In genomic region chr5:6576861-6577501, GRCh38 we compare ENCODE assay signal across 8 cellular contexts. TPM values are rescaled to one million over a fixed set of nuclear protein-coding genes. Genes with fewer than 3 reads are reported as not detected.
DNase-seq lines count a peak whose midpoint lies in the region; ATAC-seq, FAIRE-seq and TF ChIP-seq lines count a peak whose summit lies in the region.

No MANE protein-coding gene starts in this region.

- H3K27me3 ChIP-seq in astrocyte (ENCODE audit: insufficient read depth, low read length) (peaks cover 11% of the 10 kb centered on the region), aorta (ENCODE audit: control insufficient read depth in 1 of 2, insufficient read depth in 2 of 2, low read length in 1 of 2) (no peaks in the 10 kb centered on the region)

- H3K9me3 ChIP-seq in astrocyte (ENCODE audit: insufficient read depth, low read depth, low read length) (no peaks in the 10 kb centered on the region), aorta (ENCODE audit: control insufficient read depth, low read length) (no peaks in the 10 kb centered on the region)

- no peak overlapping the region for H3K4me3 Mint-ChIP-seq in astrocyte (ENCODE audit: unreplicated experiment)

- H3K36me3 Mint-ChIP-seq in astrocyte (ENCODE audit: low read depth, unreplicated experiment): no peaks in the 10 kb centered on the region

- H3K27ac Mint-ChIP-seq in astrocyte (ENCODE audit: unreplicated experiment): no peak overlapping the region

- H3K4me1 ChIP-seq in astrocyte (ENCODE audit: insufficient read depth, low read length): peaks cover 1% of the 10 kb centered on the region
- no peaks in the 10 kb centered on the region for H3K4me1 ChIP-seq in aorta (ENCODE audit: control insufficient read depth in 1 of 2, insufficient read depth in 2 of 2, low read length in 2 of 2)

- no peaks in the 10 kb centered on the region for H4K20me1 ChIP-seq in astrocyte (ENCODE audit: insufficient read depth, low read length)

- H3K36me3 ChIP-seq in astrocyte (ENCODE audit: insufficient read depth, low read length) (no peaks in the 10 kb centered on the region), aorta (ENCODE audit: control insufficient read depth in 1 of 2, insufficient read depth in 2 of 2, low read length in 1 of 2) (no peaks in the 10 kb centered on the region)

- intact Hi-C loops in aorta (cut with DNase I): loop anchor here (2.0 to 5.0 kb wide), 4 partner anchors 125 to 1085 kb away; partner anchors contain the start of gene MED10 (in 1 of the 2)

- no peaks in the 10 kb centered on the region for H3K79me2 ChIP-seq in astrocyte (ENCODE audit: insufficient read depth, low read length)

- H3K4me1 Mint-ChIP-seq in astrocyte (ENCODE audit: low read depth, unreplicated experiment): no peaks in the 10 kb centered on the region

- H3K27ac ChIP-seq in astrocyte (ENCODE audit: low read depth, low read length) (no peak overlapping the region), aorta (ENCODE audit: low read depth in 1 of 2, low read length in 2 of 2) (no peak overlapping the region)

- no peak overlapping the region for H2AFZ ChIP-seq in astrocyte (ENCODE audit: low read depth, low read length)

- peak; percentile 47 for ATAC-seq in GM18868 (IDR thresholded peaks at IDR 0.05; ENCODE audit: unreplicated experiment)
- ATAC-seq in aorta (ENCODE audit: low FRiP score): peak; percentile 15
- no peak for ATAC-seq in omental fat pad (ENCODE audit: low FRiP score)

- peaks cover 39% of the 10 kb centered on the region for H3K27me3 Mint-ChIP-seq in astrocyte (ENCODE audit: low read depth, unreplicated experiment)

- H3K9ac ChIP-seq in astrocyte (ENCODE audit: low read length): no peak overlapping the region

- peak; percentile 21 for DNase-seq in AG09309 (ENCODE audit: low read depth)
- DNase-seq in NCI-H2196 treated with DMSO at 0.1 percent for 48 hours (lab: John Stamatoyannopoulos, UW; ENCODE audit: unreplicated experiment): peak; percentile 4
- DNase-seq in astrocyte (ENCODE audit: low read depth): peak; percentile 58
- peak; percentile 68 for DNase-seq in iPS-NIHi7 (ENCODE audit: extremely low spot score)
- DNase-seq in aorta: no peak
- DNase-seq in omental fat pad (ENCODE audit: low spot score): no peak
- no peak for DNase-seq in activated CD8-positive, alpha-beta memory T cell treated with anti-CD3 and anti-CD28 coated beads for 24 hours

- no peak overlapping the region for H3K4me2 ChIP-seq in astrocyte (ENCODE audit: low read length)

- TF ChIP-seq CTCF in AG09309 (IDR thresholded peaks at IDR 0.05; ENCODE audit: control insufficient read depth, insufficient read depth, low read depth, low read length, missing control alignments): peak; percentile 70
- peak; percentile 52 for TF ChIP-seq CTCF in astrocyte (IDR thresholded peaks at IDR 0.05; ENCODE audit: insufficient read depth, low read depth, low read length)
- no peak for TF ChIP-seq CTCF in omental fat pad (IDR thresholded peaks at IDR 0.05)

- peak; percentile 29 for FAIRE-seq in astrocyte (lab: Jason Lieb, UNC)

- H3K4me3 ChIP-seq in AG09309 (ENCODE audit: control insufficient read depth, low read depth, low read length) (no peak overlapping the region), astrocyte (ENCODE audit: insufficient read depth, low read depth, low read length) (no peak overlapping the region), aorta (ENCODE audit: low read length in 2 of 2) (no peak overlapping the region)

- 60 to 64% methylated on average over 5 of the region's 5 CpGs for WGBS in aorta, 2 donors

- peaks cover 2% of the 10 kb centered on the region for H3K9me3 Mint-ChIP-seq in astrocyte (ENCODE audit: unreplicated experiment)

RNA-seq across cellular contexts. Expression of gene NSUN2, which starts 55.9 kb away (rescaled TPM):
- 71.5 and 78.8 TPM in 2 replicates for total RNA-seq in astrocyte
- 10 to 100 TPM; 38.6 to 45.0 TPM for total RNA-seq in aorta
- 10 to 100 TPM; 15.0 to 46.1 TPM for polyA plus RNA-seq in aorta
- total RNA-seq in omental fat pad: 100 to 1,000 TPM in 1 of 4 donors, 10 to 100 TPM in 3; 38.5 to 100 (median 40.4) TPM

RNA-seq across cellular contexts. Expression of gene SRD5A1, which starts 56.3 kb away (rescaled TPM):
- total RNA-seq in astrocyte: 27.6 and 30.6 TPM in 2 replicates
- 1 to 10 TPM; 5.6 to 7.7 TPM for total RNA-seq in aorta
- 1 to 10 TPM; 2.5 to 3.7 TPM for polyA plus RNA-seq in aorta
- total RNA-seq in omental fat pad: 1 to 10 TPM; 2.3 to 6.7 (median 6.0) TPM

Comparison
In these comparisons a context has a peak if more than half of its experiments do, and no peak if none do; other contexts are left out.
1. DNase-seq: peak in AG09309 (single experiment), NCI-H2196 treated with DMSO at 0.1 percent for 48 hours (single experiment), astrocyte (single experiment) and iPS-NIHi7 (single experiment); none in aorta (0 of 2), omental fat pad (single experiment) and activated CD8-positive, alpha-beta memory T cell treated with anti-CD3 and anti-CD28 coated beads for 24 hours (single experiment).
2. CTCF ChIP-seq: peak in AG09309 (single experiment) and astrocyte (single experiment); none in omental fat pad (0 of 3).